In the genomic region with DNA sequence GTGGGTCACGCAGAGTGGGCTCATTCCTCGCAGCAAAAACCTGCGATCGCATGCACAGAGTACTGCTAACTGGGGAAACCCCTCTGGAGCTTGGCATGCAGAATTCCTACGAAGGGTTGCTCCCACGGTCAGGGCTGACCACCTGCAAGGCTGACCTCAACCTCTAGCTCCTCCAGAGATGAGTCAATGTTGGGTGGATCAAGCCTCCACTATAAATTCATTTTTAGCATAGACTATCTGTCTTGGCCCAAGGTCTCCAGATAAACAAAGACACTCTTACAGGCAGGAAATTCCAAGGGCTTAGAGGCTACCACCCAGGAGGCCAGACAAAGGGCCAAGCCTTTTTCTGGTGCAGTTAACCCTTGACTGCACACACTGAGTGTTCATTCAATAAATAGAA, we compare ENCODE assay signal across 1 cellular context.
TF ChIP-seq lines count a peak whose summit lies in the region.

No MANE protein-coding gene starts in this region.

TF ChIP-seq in GM23338, 12 proteins besides CTCF, POLR2A, EP300 and RAD21 (continued from another document):
- TF ChIP-seq REST (IDR thresholded peaks at IDR 0.05; ENCODE audit: unreplicated experiment) (no peak), NANOG (IDR thresholded peaks at IDR 0.05; ENCODE audit: borderline replicate concordance) (no peak), POLR2AphosphoS5 (IDR thresholded peaks at IDR 0.05; ENCODE audit: low read depth) (no peak), STAT1 (IDR thresholded peaks at IDR 0.05; ENCODE audit: unreplicated experiment) (no peak)
